In the genomic region with DNA sequence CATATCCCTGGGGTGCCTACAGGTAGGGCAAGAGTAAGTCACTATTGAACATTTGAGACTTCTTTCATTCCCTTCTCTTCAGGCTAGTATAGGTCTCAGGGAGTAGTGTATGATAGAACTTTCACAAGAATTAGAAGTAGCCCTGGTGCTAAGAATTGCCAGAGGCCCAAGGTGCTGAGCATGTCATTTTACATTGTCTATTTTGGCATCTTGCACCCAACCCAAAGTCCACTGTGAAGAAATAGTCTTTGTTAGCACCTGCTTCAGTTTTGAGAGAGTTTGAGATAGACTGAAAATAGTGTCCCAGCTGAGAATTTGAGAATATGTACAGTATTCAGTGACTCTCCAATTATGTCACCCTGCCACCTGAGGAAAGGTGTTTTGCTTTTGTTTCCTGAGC, we compare ENCODE assay signal across 4 cellular contexts. TPM values are rescaled to one million over a fixed set of nuclear protein-coding genes. Genes with fewer than 3 reads are reported as not detected.
"Had no signal": no experiment of that assay in that cellular context is flagged by ENCODE, and none has a peak within 500 bp of the region (broad histone marks: within the 10 kb centered on the region; RNA-seq: fewer than 3 reads in every experiment).

No MANE protein-coding gene starts in this region.

RNA-seq across cellular contexts. Expression of a gene that starts 17.6 kb away (rescaled TPM):
- total RNA-seq: HepG2, HT-29, HT1080, IMR-90 had no signal
